ENCODE assay signal across 20 cellular contexts in the genomic region with DNA sequence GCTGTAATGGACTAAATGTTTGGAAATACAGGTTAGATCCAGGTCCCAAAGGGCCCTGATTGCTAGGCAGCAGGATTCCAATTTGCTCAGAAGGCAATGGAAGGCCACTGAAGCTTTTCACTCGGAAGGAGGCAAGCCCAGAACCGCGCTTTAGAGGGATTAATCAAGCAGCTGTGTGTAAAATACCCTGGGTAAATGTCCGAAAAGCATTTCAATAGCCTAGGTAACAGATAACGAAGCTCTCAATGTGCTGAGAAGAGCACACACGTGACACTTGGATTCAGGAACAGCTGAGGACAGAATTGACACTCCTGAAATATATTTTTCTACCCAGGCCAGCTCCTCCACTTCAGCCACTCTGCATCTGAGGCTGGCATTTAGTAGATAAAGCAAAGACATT.
"Had no signal": no experiment of that assay in that cellular context is flagged by ENCODE, and none has a peak within 500 bp of the region (broad histone marks: within the 10 kb centered on the region; RNA-seq: fewer than 3 reads in every experiment).

No MANE protein-coding gene starts in this region.

- H3K4me3 Mint-ChIP-seq: activated CD8-positive, alpha-beta T cell treated with anti-CD3 and anti-CD28 coated beads, Interleukin-2, amount 10 ng/mL, durations not matched to agents 7 days and 5 days; activated T-helper 1 cell treated with anti-CD3 and anti-CD28 coated beads, Interleukin-12 subunit alpha, Interleukin-12 subunit beta, Interleukin-2, Interleukin-4 antibody, amounts not matched to agents 30 ng/mL and 10 ng/mL and 1 ng/mL, durations not matched to agents 14 hours and 24 hours and 36 hours; brain; immature natural killer cell; mesothelial cell of epicardium; naive thymus-derived CD8-positive, alpha-beta T cell had no signal

- H3K4me1 ChIP-seq: pancreas, psoas muscle, upper lobe of right lung had no signal

- H3K9me3 ChIP-seq: pancreas, psoas muscle, upper lobe of right lung had no signal

- H3K27ac ChIP-seq: pancreas, psoas muscle, upper lobe of right lung had no signal

- DNase-seq: activated CD4-positive, alpha-beta T cell treated with anti-CD3 and anti-CD28 coated beads for 1 hour; activated CD4-positive, alpha-beta T cell treated with anti-CD3 and anti-CD28 coated beads, Interleukin-2, amount 50 U/mL, for 1 hour; activated CD8-positive, alpha-beta T cell treated with anti-CD3 and anti-CD28 coated beads, Interleukin-2, amount 10 ng/mL, durations not matched to agents 7 days and 5 days; activated gamma-delta T cell; aorta; immature natural killer cell; left ventricle myocardium superior; mammary epithelial cell; naive thymus-derived CD8-positive, alpha-beta T cell; pancreas; psoas muscle; right cardiac atrium; stimulated activated CD4-positive, alpha-beta T cell treated with anti-CD3 and anti-CD28 coated beads, Interleukin-4, amount 100 ng/mL, for 24 hours; stimulated activated naive CD8-positive, alpha-beta T cell treated with anti-CD3 and anti-CD28 coated beads, Interleukin-15, Interleukin-2, amounts not matched to agents 100 U/mL and 50 U/mL, for 24 hours; T-helper 9 cell; upper lobe of right lung had no signal

- H3K27me3 ChIP-seq: pancreas, upper lobe of right lung had no signal

- H3K4me1 Mint-ChIP-seq: immature natural killer cell; mesothelial cell of epicardium; naive thymus-derived CD8-positive, alpha-beta T cell had no signal

- H3K4me3 ChIP-seq: pancreas, psoas muscle, upper lobe of right lung had no signal

- H3K27me3 Mint-ChIP-seq: brain; naive thymus-derived CD8-positive, alpha-beta T cell had no signal

- H3K36me3 ChIP-seq: pancreas, upper lobe of right lung had no signal

- H3K36me3 Mint-ChIP-seq: brain, mesothelial cell of epicardium had no signal

- H3K27ac Mint-ChIP-seq: activated CD8-positive, alpha-beta T cell treated with anti-CD3 and anti-CD28 coated beads, Interleukin-2, amount 10 ng/mL, durations not matched to agents 7 days and 5 days; activated naive CD4-positive, alpha-beta T cell treated with anti-CD3 and anti-CD28 coated beads, Interleukin-2, amount 50 U/mL, for 72 hours; activated T-helper 1 cell treated with anti-CD3 and anti-CD28 coated beads, Interleukin-12 subunit alpha, Interleukin-12 subunit beta, Interleukin-2, Interleukin-4 antibody, amounts not matched to agents 30 ng/mL and 10 ng/mL and 1 ng/mL, durations not matched to agents 14 hours and 24 hours and 36 hours; immature natural killer cell; mesothelial cell of epicardium; naive thymus-derived CD8-positive, alpha-beta T cell had no signal
